In genomic region chr1:9194024-9194423, GRCh38 we compare ENCODE assay signal across 24 cellular contexts. TPM values are rescaled to one million over a fixed set of nuclear protein-coding genes. Genes with fewer than 3 reads are reported as not detected.
A peak's percentile ranks its signal among the peaks of the same experiment; 100 is the strongest.
DNase-seq lines count a peak whose midpoint lies in the region; ATAC-seq and TF ChIP-seq lines count a peak whose summit lies in the region.
"Had no signal": no experiment of that assay in that cellular context is flagged by ENCODE, and none has a peak within 500 bp of the region (broad histone marks: within the 10 kb centered on the region; RNA-seq: fewer than 3 reads in every experiment).

No MANE protein-coding gene starts in this region.

- H3K4me2 ChIP-seq in hepatocyte (no peak overlapping the region), neural progenitor cell (no peak overlapping the region)
- H3K4me2 ChIP-seq: smooth muscle cell had no signal

- H3K36me3 Mint-ChIP-seq in type B pancreatic cell (peaks cover 6% of the 10 kb centered on the region), neural progenitor cell (no peaks in the 10 kb centered on the region)
- no peaks in the 10 kb centered on the region for H3K36me3 Mint-ChIP-seq in activated T-cell treated with anti-CD3 and anti-CD28 coated beads, Interleukin-2, amount 50 U/mL, for 4 hours (ENCODE audit: insufficient read depth)
- H3K36me3 Mint-ChIP-seq: CD4-positive, alpha-beta memory T cell; natural killer cell treated with Interleukin-12 subunit alpha and Interleukin-12 subunit beta and Interleukin-15 and Interleukin-18, amount 100 ng/mL, for 72 hours had no signal

- no peak overlapping the region for H3K9ac ChIP-seq in neural progenitor cell

- TF ChIP-seq CTCF in RWPE2 (IDR thresholded peaks at IDR 0.05; ENCODE audit: poor library complexity, severe bottlenecking) (no peak), hepatocyte (IDR thresholded peaks at IDR 0.05; ENCODE audit: poor library complexity) (no peak), type B pancreatic cell (conservative IDR thresholded peaks at IDR 0.05) (no peak), neural progenitor cell (IDR thresholded peaks at IDR 0.05) (no peak)

- H3K9me3 ChIP-seq in RWPE2 (ENCODE audit: severe bottlenecking) (no peaks in the 10 kb centered on the region), hepatocyte (ENCODE audit: low read depth) (no peaks in the 10 kb centered on the region), neural progenitor cell (ENCODE audit: low read depth) (no peaks in the 10 kb centered on the region)
- H3K9me3 ChIP-seq: left ventricle myocardium inferior, stomach, tibial artery had no signal

- peak; percentile 20 for DNase-seq in NCI-H82 (lab: John Stamatoyannopoulos, UW)
- DNase-seq in NCI-H82 treated with DMSO at 0.1 percent for 48 hours (lab: John Stamatoyannopoulos, UW; ENCODE audit: unreplicated experiment): no peak
- DNase-seq in RWPE2 (ENCODE audit: low spot score): no peak
- DNase-seq in hepatocyte (ENCODE audit: low spot score): peak; percentile 68
- DNase-seq in type B pancreatic cell (ENCODE audit: extremely low spot score, unreplicated experiment): no peak
- no peak for DNase-seq in neural progenitor cell (ENCODE audit: low spot score)
- no peak for DNase-seq in activated T-cell treated with anti-CD3 and anti-CD28 coated beads, Interleukin-2, amount 50 U/mL, for 4 hours
- DNase-seq in activated CD4-positive, alpha-beta T cell treated with anti-CD3 and anti-CD28 coated beads, Interleukin-2, amount 50 U/mL, for 4 hours: no peak
- DNase-seq: 8988T; activated CD4-positive, alpha-beta T cell treated with anti-CD3 and anti-CD28 coated beads, Interleukin-2, amount 10 ng/mL, durations not matched to agents 7 days and 5 days; activated naive CD4-positive, alpha-beta T cell; activated T-cell treated with anti-CD3 and anti-CD28 coated beads, Interleukin-2, amount 50 U/mL, for 48 hours; CD4-positive, alpha-beta memory T cell; left ventricle myocardium inferior; NCI-H2081; NCI-H774; stimulated activated CD4-positive, alpha-beta T cell treated with anti-CD3 and anti-CD28 coated beads, Interleukin-1b, Interleukin-23, amount 100 ng/mL, for 48 hours; stimulated activated CD8-positive, alpha-beta memory T cell treated with anti-CD3 and anti-CD28 coated beads, Interleukin-4, amount 100 ng/mL, for 48 hours; stomach; tibial artery had no signal

- H3K4me3 ChIP-seq in RWPE2 (ENCODE audit: severe bottlenecking) (no peak overlapping the region), hepatocyte (no peak overlapping the region), neural progenitor cell (no peak overlapping the region)
- H3K4me3 ChIP-seq: left ventricle myocardium inferior, smooth muscle cell, stomach, tibial artery had no signal

- H3K9me2 ChIP-seq in hepatocyte (replicated peaks; ENCODE audit: insufficient read depth): no peaks in the 10 kb centered on the region

- H3K27ac Mint-ChIP-seq in type B pancreatic cell (peak overlapping the region; percentile 58), neural progenitor cell (no peak overlapping the region)
- H3K27ac Mint-ChIP-seq: activated CD4-positive, alpha-beta T cell treated with anti-CD3 and anti-CD28 coated beads, Interleukin-2, amount 10 ng/mL, durations not matched to agents 7 days and 5 days; CD4-positive, alpha-beta memory T cell; IgD-negative memory B cell; natural killer cell treated with Interleukin-12 subunit alpha and Interleukin-12 subunit beta and Interleukin-15 and Interleukin-18, amount 100 ng/mL, for 72 hours had no signal

- H3K27me3 ChIP-seq in RWPE2 (ENCODE audit: insufficient read depth, poor library complexity, severe bottlenecking) (no peaks in the 10 kb centered on the region), hepatocyte (peaks cover 16% of the 10 kb centered on the region), neural progenitor cell (peaks cover 26% of the 10 kb centered on the region)
- H3K27me3 ChIP-seq: tibial artery had no signal

- H3K4me1 Mint-ChIP-seq in type B pancreatic cell (ENCODE audit: unreplicated experiment) (peaks cover 16% of the 10 kb centered on the region), neural progenitor cell (peaks cover 23% of the 10 kb centered on the region)
- H3K4me1 Mint-ChIP-seq in activated T-cell treated with anti-CD3 and anti-CD28 coated beads, Interleukin-2, amount 50 U/mL, for 4 hours (ENCODE audit: low read depth): peaks cover 4% of the 10 kb centered on the region

- H3F3A ChIP-seq in neural progenitor cell (ENCODE audit: low read depth): no peaks in the 10 kb centered on the region

- H4K20me1 ChIP-seq in hepatocyte (ENCODE audit: insufficient read depth, poor library complexity, severe bottlenecking): no peaks in the 10 kb centered on the region
- H4K20me1 ChIP-seq in neural progenitor cell (ENCODE audit: low read depth): no peaks in the 10 kb centered on the region

- H3K79me2 ChIP-seq in hepatocyte: no peaks in the 10 kb centered on the region
- no peaks in the 10 kb centered on the region for H3K79me2 ChIP-seq in neural progenitor cell (ENCODE audit: low read depth)

- H3K36me3 ChIP-seq in RWPE2 (ENCODE audit: low read depth) (no peaks in the 10 kb centered on the region), hepatocyte (replicated peaks; ENCODE audit: insufficient read depth, low read depth) (no peaks in the 10 kb centered on the region), neural progenitor cell (no peaks in the 10 kb centered on the region)
- H3K36me3 ChIP-seq: left ventricle myocardium inferior, stomach, tibial artery had no signal

- 57% methylated on average over 4 of the region's 4 CpGs for WGBS in hepatocyte (ENCODE audit: low lambda C conversion rate, missing lambda C conversion rate)

- H3K4me1 ChIP-seq in RWPE2 (ENCODE audit: insufficient read depth, poor library complexity, severe bottlenecking): peaks cover 11% of the 10 kb centered on the region
- H3K4me1 ChIP-seq in hepatocyte (ENCODE audit: insufficient read depth): peaks cover 15% of the 10 kb centered on the region
- peaks cover 2% of the 10 kb centered on the region for H3K4me1 ChIP-seq in neural progenitor cell

- no peak overlapping the region for H2AFZ ChIP-seq in hepatocyte
- H2AFZ ChIP-seq in neural progenitor cell (replicated peaks): no peak overlapping the region

- H3K27ac ChIP-seq in RWPE2 (ENCODE audit: poor library complexity, severe bottlenecking) (no peak overlapping the region), hepatocyte (peak overlapping the region; percentile 50), neural progenitor cell (no peak overlapping the region)
- H3K27ac ChIP-seq: left ventricle myocardium inferior, stomach, tibial artery had no signal

- ATAC-seq in RWPE2 (ENCODE audit: low read depth): peak; percentile 55; the same call in 2 of the 3 replicates
- no peak for ATAC-seq in activated T-cell treated with anti-CD3 and anti-CD28 coated beads, Interleukin-2, amount 50 U/mL, for 4 hours
- ATAC-seq: natural killer cell treated with Interleukin-12 subunit alpha and Interleukin-12 subunit beta and Interleukin-15 and Interleukin-18, amount 100 ng/mL, for 72 hours; Right ventricle myocardium inferior had no signal

- H3K9me3 Mint-ChIP-seq in type B pancreatic cell: peaks cover 7% of the 10 kb centered on the region
- peaks cover 2% of the 10 kb centered on the region for H3K9me3 Mint-ChIP-seq in neural progenitor cell
- no peaks in the 10 kb centered on the region for H3K9me3 Mint-ChIP-seq in activated T-cell treated with anti-CD3 and anti-CD28 coated beads, Interleukin-2, amount 50 U/mL, for 4 hours
- H3K9me3 Mint-ChIP-seq: activated CD4-positive, alpha-beta T cell treated with anti-CD3 and anti-CD28 coated beads, Interleukin-2, amount 10 ng/mL, durations not matched to agents 7 days and 5 days; CD4-positive, alpha-beta memory T cell; IgD-negative memory B cell; natural killer cell treated with Interleukin-12 subunit alpha and Interleukin-12 subunit beta and Interleukin-15 and Interleukin-18, amount 100 ng/mL, for 72 hours had no signal

- H3K4me3 Mint-ChIP-seq in type B pancreatic cell (no peak overlapping the region), neural progenitor cell (no peak overlapping the region)
- no peak overlapping the region for H3K4me3 Mint-ChIP-seq in activated T-cell treated with anti-CD3 and anti-CD28 coated beads, Interleukin-2, amount 50 U/mL, for 4 hours
- H3K4me3 Mint-ChIP-seq: activated CD4-positive, alpha-beta T cell treated with anti-CD3 and anti-CD28 coated beads, Interleukin-2, amount 10 ng/mL, durations not matched to agents 7 days and 5 days; CD4-positive, alpha-beta memory T cell; natural killer cell treated with Interleukin-12 subunit alpha and Interleukin-12 subunit beta and Interleukin-15 and Interleukin-18, amount 100 ng/mL, for 72 hours had no signal

- H3K27me3 Mint-ChIP-seq in type B pancreatic cell (peaks cover 35% of the 10 kb centered on the region), neural progenitor cell (ENCODE audit: insufficient read depth, low read depth) (peaks cover 37% of the 10 kb centered on the region)
- H3K27me3 Mint-ChIP-seq in activated T-cell treated with anti-CD3 and anti-CD28 coated beads, Interleukin-2, amount 50 U/mL, for 4 hours (ENCODE audit: low read depth): peaks cover 33% of the 10 kb centered on the region

RNA-seq across cellular contexts. Expression of gene H6PD, which starts 40.5 kb away (rescaled TPM):
- total RNA-seq in hepatocyte (40.4 and 54.8 TPM in 2 replicates), type B pancreatic cell (ENCODE audit: low replicate concordance) (18.7 and 26.1 TPM in 2 replicates), neural progenitor cell (ENCODE audit: low replicate concordance) (6.0 and 15.2 TPM in 2 replicates)
- 23.9 and 26.3 TPM in 2 replicates for polyA plus RNA-seq in hepatocyte
- 1 to 10 TPM; 4.7 to 6.1 (median 5.0) TPM for total RNA-seq in activated T-cell treated with anti-CD3 and anti-CD28 coated beads, Interleukin-2, amount 50 U/mL, for 4 hours

Comparison
In these comparisons a context has a peak if more than half of its experiments do, and no peak if none do; other contexts are left out.
1. DNase-seq: peak in NCI-H82 (single experiment) and hepatocyte (single experiment); none in NCI-H82 treated with DMSO at 0.1 percent for 48 hours (single experiment), RWPE2 (single experiment), type B pancreatic cell (single experiment), neural progenitor cell (single experiment), activated T-cell treated with anti-CD3 and anti-CD28 coated beads, Interleukin-2, amount 50 U/mL, for 4 hours (single experiment) and activated CD4-positive, alpha-beta T cell treated with anti-CD3 and anti-CD28 coated beads, Interleukin-2, amount 50 U/mL, for 4 hours (0 of 2).